ENCODE assay signal across 11 cellular contexts in the genomic region with DNA sequence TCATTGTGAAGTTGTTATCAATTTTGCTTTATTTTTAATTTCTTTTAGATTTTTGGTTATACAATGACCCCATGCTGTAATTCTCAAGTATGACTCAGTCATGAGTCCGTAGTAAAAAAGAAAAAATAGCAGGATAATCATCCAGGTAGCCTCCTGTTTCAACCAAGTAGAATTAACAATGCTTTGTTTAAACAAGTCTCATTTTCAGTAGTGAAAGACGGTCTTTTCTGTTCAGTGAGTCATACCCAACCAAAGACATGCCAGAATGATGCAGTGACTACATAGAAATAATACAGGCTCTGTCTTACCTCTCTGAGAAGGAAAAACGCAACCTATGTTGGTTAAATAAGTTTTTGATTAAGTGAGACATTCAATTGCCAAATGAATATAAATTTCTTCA.
A peak's percentile ranks its signal among the peaks of the same experiment; 100 is the strongest.
DNase-seq lines count a peak whose midpoint lies in the region; ATAC-seq and TF ChIP-seq lines count a peak whose summit lies in the region.
"Had no signal": no experiment of that assay in that cellular context is flagged by ENCODE, and none has a peak within 500 bp of the region (broad histone marks: within the 10 kb centered on the region; RNA-seq: fewer than 3 reads in every experiment).

No MANE protein-coding gene starts in this region.

- H3K4me1 Mint-ChIP-seq in activated naive CD4-positive, alpha-beta T cell treated with anti-CD3 and anti-CD28 coated beads for 36 hours (ENCODE audit: low read depth) = peaks cover 2% of the 10 kb centered on the region

- POLR2A ChIA-PET in GM10248 (lab: Yijun Ruan, JAX) = no interaction called here

- no peaks in the 10 kb centered on the region for H3K27me3 Mint-ChIP-seq in activated naive CD4-positive, alpha-beta T cell treated with anti-CD3 and anti-CD28 coated beads for 36 hours (ENCODE audit: low read depth)

- H3K36me3 Mint-ChIP-seq in activated naive CD4-positive, alpha-beta T cell treated with anti-CD3 and anti-CD28 coated beads for 36 hours (ENCODE audit: low read depth) = no peaks in the 10 kb centered on the region

- H3K27ac ChIP-seq in epithelial cell of prostate = peak overlapping the region; percentile 81
- H3K27ac ChIP-seq: BLaER1 had no signal

- DNase-seq in GM10248 (ENCODE audit: extremely low spot score) (peak; percentile 29), epithelial cell of prostate (ENCODE audit: low read depth, low spot score) (peak; percentile 93), OCI-M2 (lab: John Stamatoyannopoulos, UW; ENCODE audit: unreplicated experiment) (no peak), NCI-H774 (lab: John Stamatoyannopoulos, UW) (no peak)
- DNase-seq in stimulated activated naive CD4-positive, alpha-beta T cell (lab: John Stamatoyannopoulos, UW) = no peak
- no peak for DNase-seq in activated naive CD4-positive, alpha-beta T cell treated with anti-CD3 and anti-CD28 coated beads for 36 hours
- DNase-seq: glutamatergic neuron; stimulated activated CD8-positive, alpha-beta memory T cell treated with anti-CD3 and anti-CD28 coated beads, Interleukin-4, amount 100 ng/mL, for 48 hours had no signal

- CTCF ChIA-PET in GM10248 (lab: Yijun Ruan, JAX) = no interaction called here
- CTCF ChIA-PET in activated naive CD4-positive, alpha-beta T cell treated with anti-CD3 and anti-CD28 coated beads for 36 hours (lab: Charles Lee) = interaction anchor here (0.7 kb wide), 1 partner anchor 35 kb away, joined by 3 read pairs; no protein-coding TSS in a partner anchor

- no peak overlapping the region for H3K4me3 Mint-ChIP-seq in activated naive CD4-positive, alpha-beta T cell treated with anti-CD3 and anti-CD28 coated beads for 36 hours

- intact Hi-C loops in activated naive CD4-positive, alpha-beta T cell treated with anti-CD3 and anti-CD28 coated beads for 36 hours (cut with micrococcal nuclease) = no loop called here

- H3K9me3 Mint-ChIP-seq in activated naive CD4-positive, alpha-beta T cell treated with anti-CD3 and anti-CD28 coated beads for 36 hours = peaks cover 2% of the 10 kb centered on the region

- ATAC-seq in GM21526 (IDR thresholded peaks at IDR 0.05; ENCODE audit: low FRiP score, unreplicated experiment) (peak; percentile 81), HG03442 (IDR thresholded peaks at IDR 0.05; ENCODE audit: unreplicated experiment) (peak; percentile 84)

- TF ChIP-seq CTCF in GM10248 (IDR thresholded peaks at IDR 0.05; ENCODE audit: control extremely low read depth, extremely low read depth, low read depth, missing control alignments) = no peak

- no peak overlapping the region for H3K27ac Mint-ChIP-seq in activated naive CD4-positive, alpha-beta T cell treated with anti-CD3 and anti-CD28 coated beads for 36 hours

Comparison
In these comparisons a context has a peak if more than half of its experiments do, and no peak if none do; other contexts are left out.
1. DNase-seq: peak in GM10248 (single experiment) and epithelial cell of prostate (single experiment); none in stimulated activated naive CD4-positive, alpha-beta T cell (0 of 6), activated naive CD4-positive, alpha-beta T cell treated with anti-CD3 and anti-CD28 coated beads for 36 hours (single experiment), OCI-M2 (single experiment) and NCI-H774 (single experiment).